Comparison of ENCODE assay signal across 13 cellular contexts in the genomic region with DNA sequence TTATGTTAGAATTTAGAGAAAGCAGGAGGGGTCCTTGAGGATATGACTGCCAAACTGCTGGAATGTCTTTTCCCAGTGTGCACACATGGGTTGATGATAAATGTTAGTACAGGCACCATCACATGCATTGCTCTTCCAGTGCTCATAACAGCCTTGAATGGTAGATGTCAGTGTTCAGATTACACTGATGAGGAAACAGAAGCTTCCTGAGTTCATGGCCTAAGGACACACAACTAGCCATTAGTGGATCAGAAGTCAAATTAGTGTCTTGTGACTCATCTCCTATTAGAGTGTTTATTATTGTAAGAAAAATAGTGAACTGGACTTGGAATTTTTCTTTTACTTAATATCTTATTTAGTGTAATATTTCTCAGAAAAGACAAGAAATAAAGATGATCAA.
DNase-seq lines count a peak whose midpoint lies in the region; ATAC-seq, FAIRE-seq and TF ChIP-seq lines count a peak whose summit lies in the region.
"Had no signal": no experiment of that assay in that cellular context is flagged by ENCODE, and none has a peak within 500 bp of the region (broad histone marks: within the 10 kb centered on the region; RNA-seq: fewer than 3 reads in every experiment).

No MANE protein-coding gene starts in this region.

- intact Hi-C loops in transverse colon (cut with DNase I; ENCODE audit: low total_unique reads) = no loop called here

- FAIRE-seq in GM12892 (lab: Jason Lieb, UNC) = peak; percentile 44
- FAIRE-seq: RCC 7860 had no signal

- H3K36me3 ChIP-seq in RWPE2 (ENCODE audit: low read depth) = 0 out of 2 replicates have a peak, but pooled peaks cover 3% of the 10 kb centered on the region
- H3K36me3 ChIP-seq in trophoblast cell (ENCODE audit: control insufficient read depth in 1 of 2, insufficient read depth in 2 of 2, low read length in 2 of 2) = no peaks in the 10 kb centered on the region
- no peaks in the 10 kb centered on the region for H3K36me3 ChIP-seq in hepatocyte (replicated peaks; ENCODE audit: insufficient read depth, low read depth)
- H3K36me3 ChIP-seq in transverse colon = no peaks in the 10 kb centered on the region

- no peaks in the 10 kb centered on the region for H3K9me3 ChIP-seq in RWPE2 (ENCODE audit: severe bottlenecking)
- no peaks in the 10 kb centered on the region for H3K9me3 ChIP-seq in trophoblast cell (ENCODE audit: insufficient read depth, low read depth, low read length)
- no peaks in the 10 kb centered on the region for H3K9me3 ChIP-seq in hepatocyte (ENCODE audit: low read depth)
- H3K9me3 ChIP-seq in transverse colon = no peaks in the 10 kb centered on the region

- no peak overlapping the region for H2BK12ac ChIP-seq in trophoblast cell (ENCODE audit: low read length)

- no peak overlapping the region for H3K23ac ChIP-seq in trophoblast cell (ENCODE audit: low read length)

- H3K27me3 ChIP-seq in RWPE2 (ENCODE audit: insufficient read depth, poor library complexity, severe bottlenecking) (no peaks in the 10 kb centered on the region), trophoblast cell (ENCODE audit: insufficient read depth, low read length) (no peaks in the 10 kb centered on the region), hepatocyte (no peaks in the 10 kb centered on the region), transverse colon (no peaks in the 10 kb centered on the region)

- H4K20me1 ChIP-seq in hepatocyte (ENCODE audit: insufficient read depth, poor library complexity, severe bottlenecking) = no peaks in the 10 kb centered on the region

- H3K14ac ChIP-seq in trophoblast cell (ENCODE audit: low read length) = no peak overlapping the region

- TF ChIP-seq POLR2A in GM12892 (IDR thresholded peaks at IDR 0.05; ENCODE audit: low read depth, low read length) (no peak), transverse colon (IDR thresholded peaks at IDR 0.05) (no peak)

- no peak overlapping the region for H4K91ac ChIP-seq in trophoblast cell (ENCODE audit: low read depth, low read length)

- H3K79me2 ChIP-seq in trophoblast cell (ENCODE audit: control insufficient read depth, insufficient read depth, low read length, poor library complexity) = peaks cover 2% of the 10 kb centered on the region
- no peaks in the 10 kb centered on the region for H3K79me2 ChIP-seq in hepatocyte

- H3K79me1 ChIP-seq in trophoblast cell (ENCODE audit: low read length) = no peaks in the 10 kb centered on the region

- no peak overlapping the region for H2BK5ac ChIP-seq in trophoblast cell (ENCODE audit: low read depth, low read length, poor library complexity)

- DNase-seq in GM12892 (ENCODE audit: insufficient read length) (no peak), RWPE2 (ENCODE audit: low spot score) (no peak), fibroblast of gingiva (ENCODE audit: low read depth) (peak; percentile 71), trophoblast cell (peak; percentile 65 to 84), hepatocyte (ENCODE audit: low spot score) (no peak), transverse colon (no peak), NCI-H1694 treated with DMSO at 0.1 percent for 48 hours (lab: John Stamatoyannopoulos, UW) (no peak)
- DNase-seq: activated B cell treated with CpG ODN at 0.5 μM for 24 hours; Calu3; NCI-H146; stimulated activated CD4-positive, alpha-beta T cell treated with anti-CD3 and anti-CD28 coated beads, Interleukin-4, amount 100 ng/mL, for 24 hours had no signal

- H4K8ac ChIP-seq in trophoblast cell (ENCODE audit: low read depth, low read length) = no peak overlapping the region

- no peak overlapping the region for H2BK120ac ChIP-seq in trophoblast cell (ENCODE audit: insufficient read depth, low read length, poor library complexity)

- no peak for TF ChIP-seq EP300 in transverse colon (IDR thresholded peaks at IDR 0.05; ENCODE audit: low read depth)

- H2AK5ac ChIP-seq in trophoblast cell (ENCODE audit: low read length) = no peak overlapping the region

- H3K18ac ChIP-seq in trophoblast cell (ENCODE audit: low read length) = no peak overlapping the region

- H3K27ac ChIP-seq in RWPE2 (ENCODE audit: poor library complexity, severe bottlenecking) (peak overlapping the region; percentile 84), trophoblast cell (ENCODE audit: low read depth, low read length) (no peak overlapping the region), hepatocyte (no peak overlapping the region), transverse colon (no peak overlapping the region)

- H3K9me2 ChIP-seq in hepatocyte (replicated peaks; ENCODE audit: insufficient read depth) = no peaks in the 10 kb centered on the region

- H4K12ac ChIP-seq in trophoblast cell (ENCODE audit: low read depth, low read length) = no peak overlapping the region

- H3K4me1 ChIP-seq in RWPE2 (ENCODE audit: insufficient read depth, poor library complexity, severe bottlenecking) (peaks cover 23% of the 10 kb centered on the region), trophoblast cell (ENCODE audit: control insufficient read depth in 1 of 2, insufficient read depth in 2 of 2, low read length in 2 of 2) (peaks cover 7% of the 10 kb centered on the region in 2 experiments), hepatocyte (ENCODE audit: insufficient read depth) (peaks cover 12% of the 10 kb centered on the region), transverse colon (peaks cover 0 to 9% (median 3%) of the 10 kb centered on the region in 4 donors)

- ATAC-seq in RWPE2 (ENCODE audit: low read depth) (peak; percentile 96), GM21529 (IDR thresholded peaks at IDR 0.05; ENCODE audit: unreplicated experiment) (no peak)

- H3K4me2 ChIP-seq in trophoblast cell (ENCODE audit: low read length) = no peak overlapping the region
- no peak overlapping the region for H3K4me2 ChIP-seq in hepatocyte

- in situ Hi-C loops in transverse colon (cut with MboI; ENCODE audit: low pct_ligation_motif_present in 1 of 4, low pct_unique_long_range_greater_than_20kb in 1 of 4, low sequenced_read_pairs in 3 of 4) = no loop called here

- H3K4ac ChIP-seq in trophoblast cell (ENCODE audit: low read depth, low read length) = no peak overlapping the region

- no peak overlapping the region for H3K9ac ChIP-seq in trophoblast cell (ENCODE audit: low read length)

- H2AFZ ChIP-seq in trophoblast cell (ENCODE audit: insufficient read depth, low read length, poor library complexity) = no peak overlapping the region
- no peak overlapping the region for H2AFZ ChIP-seq in hepatocyte

- TF ChIP-seq CTCF in RWPE2 (IDR thresholded peaks at IDR 0.05; ENCODE audit: poor library complexity, severe bottlenecking) = no peak
- no peak for TF ChIP-seq CTCF in hepatocyte (IDR thresholded peaks at IDR 0.05; ENCODE audit: poor library complexity)
- no peak for TF ChIP-seq CTCF in transverse colon (IDR thresholded peaks at IDR 0.05)

- H3K4me3 ChIP-seq in RWPE2 (ENCODE audit: severe bottlenecking) = no peak overlapping the region
- no peak overlapping the region for H3K4me3 ChIP-seq in trophoblast cell (ENCODE audit: low read depth, low read length)
- H3K4me3 ChIP-seq in hepatocyte = no peak overlapping the region
- H3K4me3 ChIP-seq in transverse colon = no peak overlapping the region

Comparison
In these comparisons a context has a peak if more than half of its experiments do, and no peak if none do; other contexts are left out.
1. DNase-seq: peak in fibroblast of gingiva (single experiment) and trophoblast cell (2 of 2); none in GM12892 (single experiment), RWPE2 (single experiment), hepatocyte (single experiment), transverse colon (single experiment) and NCI-H1694 treated with DMSO at 0.1 percent for 48 hours (single experiment).